ENCODE assay signal across 8 cellular contexts in the genomic region with DNA sequence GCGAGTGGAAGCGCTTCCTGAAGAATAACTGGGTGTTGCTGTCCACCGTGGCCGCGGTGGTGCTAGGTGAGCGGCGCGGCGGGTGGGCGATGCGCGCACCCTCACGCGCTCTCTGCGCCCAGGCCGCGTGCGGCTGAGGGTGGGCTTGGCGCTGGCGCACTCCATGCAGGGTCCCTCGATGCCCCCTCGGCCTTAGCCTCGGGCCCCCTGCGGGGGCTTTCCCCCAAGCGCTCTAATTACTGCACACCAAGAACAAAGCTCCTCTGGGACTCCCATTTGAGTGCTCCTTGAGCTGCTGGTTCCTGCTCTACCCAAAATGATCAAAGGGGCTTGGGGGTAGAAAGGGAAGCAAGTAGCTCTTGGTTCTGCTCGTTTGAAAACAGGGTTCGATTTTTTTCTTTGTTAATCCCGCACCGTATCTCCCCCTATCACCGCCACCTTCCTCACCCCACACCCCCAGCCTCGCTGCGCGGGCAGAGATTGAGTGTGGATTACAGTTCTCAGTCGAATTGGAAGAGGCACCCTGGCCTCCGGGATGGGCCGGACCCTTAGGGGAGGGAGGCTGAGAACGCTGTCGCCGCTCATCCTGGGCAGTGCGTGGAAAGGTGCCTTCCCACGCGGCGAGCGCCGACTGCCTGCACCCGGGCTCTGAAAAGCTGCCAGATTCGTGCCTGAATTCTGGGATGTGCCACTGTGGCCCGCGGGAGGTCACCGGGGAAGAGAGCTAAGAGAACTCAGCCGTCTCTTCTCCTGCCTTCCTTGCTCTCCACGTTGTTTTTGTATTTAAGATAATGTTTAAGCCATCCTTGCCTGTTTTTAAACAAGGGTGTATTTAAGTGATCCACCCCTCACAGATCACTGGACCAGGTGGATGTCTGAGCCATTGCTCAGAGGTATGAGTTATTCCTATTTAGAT. TPM values are rescaled to one million over a fixed set of nuclear protein-coding genes. Genes with fewer than 3 reads are reported as not detected.
DNase-seq lines count a peak whose midpoint lies in the region; ATAC-seq and TF ChIP-seq lines count a peak whose summit lies in the region.

No MANE protein-coding gene starts in this region.

- peak overlapping the region; percentile 55 for H3K9ac ChIP-seq in SK-N-SH
- no peak overlapping the region for H3K9ac ChIP-seq in rectal smooth muscle tissue (ENCODE audit: low read length)

- TF ChIP-seq CTCF in SK-N-SH (IDR thresholded peaks at IDR 0.05) = no peak

- H3K27me3 ChIP-seq in SK-N-SH (ENCODE audit: insufficient read depth) (no peaks in the 10 kb centered on the region), rectal smooth muscle tissue (ENCODE audit: control insufficient read depth, insufficient read depth, low read length) (no peaks in the 10 kb centered on the region)

- no peaks in the 10 kb centered on the region for H3K36me3 Mint-ChIP-seq in activated CD4-positive, alpha-beta memory T cell treated with anti-CD3 and anti-CD28 coated beads for 36 hours

- no peak for TF ChIP-seq RAD21 in SK-N-SH (IDR thresholded peaks at IDR 0.05; ENCODE audit: low read length)

- POLR2A ChIA-PET in SK-N-SH (lab: Yijun Ruan, JAX) = interaction anchor here (1.0 kb wide), 1 partner anchor 11 kb away, joined by 3 read pairs; no protein-coding TSS in a partner anchor
- POLR2A ChIA-PET in activated CD4-positive, alpha-beta memory T cell treated with anti-CD3 and anti-CD28 coated beads for 36 hours (lab: Charles Lee) = no interaction called here

- H3K27ac Mint-ChIP-seq in activated CD4-positive, alpha-beta memory T cell treated with anti-CD3 and anti-CD28 coated beads for 36 hours = no peak overlapping the region

- WGBS in SK-N-SH (ENCODE audit: low lambda C conversion rate) = 7% methylated on average over 29 of the region's 52 CpGs

- peak overlapping the region; percentile 60 to 72 for H3K4me3 ChIP-seq in SK-N-SH (ENCODE audit: low read depth in 2 of 2, low read length in 1 of 2)
- peak overlapping the region; percentile 72 for H3K4me3 ChIP-seq in rectal smooth muscle tissue (ENCODE audit: low read length)

- peak overlapping the region; percentile 71 for H3K4me3 Mint-ChIP-seq in activated CD4-positive, alpha-beta memory T cell treated with anti-CD3 and anti-CD28 coated beads for 36 hours

- H3K4me1 Mint-ChIP-seq in activated CD4-positive, alpha-beta memory T cell treated with anti-CD3 and anti-CD28 coated beads for 36 hours (ENCODE audit: low read depth) = peaks cover 22% of the 10 kb centered on the region

- ATAC-seq in SK-N-SH treated with all-trans-retinoic acid at 6 μM for 48 hours (no peak; the same call in 2 of the 3 replicates), HG02798 (IDR thresholded peaks at IDR 0.05; ENCODE audit: poor library complexity, unreplicated experiment) (peak; percentile 15), Right ventricle myocardium superior (ENCODE audit: poor library complexity) (no peak), GM21390 (IDR thresholded peaks at IDR 0.05; ENCODE audit: unreplicated experiment) (no peak)

- peaks cover 0 to 8% of the 10 kb centered on the region in 2 experiments; a peak in 1 of 4 replicates for H3K4me1 ChIP-seq in SK-N-SH (ENCODE audit: control insufficient read depth in 1 of 2, insufficient read depth in 2 of 2, low read depth in 1 of 2, low read length in 1 of 2)
- H3K4me1 ChIP-seq in rectal smooth muscle tissue (ENCODE audit: control insufficient read depth, insufficient read depth, low read length) = no peaks in the 10 kb centered on the region

- H3K4me2 ChIP-seq in SK-N-SH = peak overlapping the region; percentile 84

- no peaks in the 10 kb centered on the region for H3K9me2 ChIP-seq in SK-N-SH

- intact Hi-C loops in activated CD4-positive, alpha-beta memory T cell treated with anti-CD3 and anti-CD28 coated beads for 36 hours (cut with micrococcal nuclease) = no loop called here
- intact Hi-C loops in Right ventricle myocardium superior (cut with DNase I) = no loop called here

- H3K9me3 Mint-ChIP-seq in activated CD4-positive, alpha-beta memory T cell treated with anti-CD3 and anti-CD28 coated beads for 36 hours = no peaks in the 10 kb centered on the region

- TF ChIP-seq EP300 in SK-N-SH (IDR thresholded peaks at IDR 0.05; ENCODE audit: borderline replicate concordance in 1 of 2, low read depth in 1 of 2, low read length in 1 of 2) = no peak

- CTCF ChIA-PET in SK-N-SH (lab: Yijun Ruan, JAX) = interaction anchor here (0.6 to 1.6 kb wide), 4 partner anchors 18 to 114 kb away, joined by 3 to 4 read pairs (median 4); no protein-coding TSS in a partner anchor
- CTCF ChIA-PET in activated CD4-positive, alpha-beta memory T cell treated with anti-CD3 and anti-CD28 coated beads for 36 hours (lab: Charles Lee) = no interaction called here

- H3K9me3 ChIP-seq in SK-N-SH = no peaks in the 10 kb centered on the region

- H3K27ac ChIP-seq in SK-N-SH (ENCODE audit: low read depth in 2 of 2, low read length in 1 of 2) (no peak overlapping the region), rectal smooth muscle tissue (ENCODE audit: low read depth, low read length) (peak overlapping the region; percentile 74)

- peak; percentile 58 for DNase-seq in SK-N-SH
- DNase-seq in activated CD4-positive, alpha-beta memory T cell treated with anti-CD3 and anti-CD28 coated beads for 36 hours = no peak
- peak; percentile 46 for DNase-seq in Right ventricle myocardium superior
- DNase-seq in NCI-H82 treated with DMSO at 0.1 percent for 48 hours (lab: John Stamatoyannopoulos, UW; ENCODE audit: unreplicated experiment) = no peak

- no peaks in the 10 kb centered on the region for H4K20me1 ChIP-seq in SK-N-SH (ENCODE audit: insufficient read depth)

- peak overlapping the region; percentile 88 for H2AFZ ChIP-seq in SK-N-SH (ENCODE audit: low read depth)

- no peaks in the 10 kb centered on the region for H3K79me2 ChIP-seq in SK-N-SH (ENCODE audit: insufficient read depth)

- peaks cover 28% of the 10 kb centered on the region for H3K27me3 Mint-ChIP-seq in activated CD4-positive, alpha-beta memory T cell treated with anti-CD3 and anti-CD28 coated beads for 36 hours

- no peaks in the 10 kb centered on the region for H3K36me3 ChIP-seq in SK-N-SH (replicated peaks in 1 of 2; ENCODE audit: control insufficient read depth in 1 of 2, insufficient read depth in 2 of 2, low read length in 1 of 2)
- no peaks in the 10 kb centered on the region for H3K36me3 ChIP-seq in rectal smooth muscle tissue (ENCODE audit: control insufficient read depth, insufficient read depth, low read length)

- H3F3A ChIP-seq in SK-N-SH (replicated peaks; ENCODE audit: insufficient read depth) = peaks cover 3% of the 10 kb centered on the region

TF ChIP-seq in SK-N-SH, 30 proteins besides CTCF, POLR2A, EP300 and RAD21:
- no peak for TF ChIP-seq MAX (IDR thresholded peaks at IDR 0.05; ENCODE audit: low read depth)

TF ChIP-seq in SK-N-SH treated with all-trans-retinoic acid at 6 μM for 48 hours, 23 proteins besides CTCF, POLR2A, EP300 and RAD21:
- no peak for TF ChIP-seq OSR1 (CRISPR knock-in tag; IDR thresholded peaks at IDR 0.05)
- no peak for TF ChIP-seq ZFP30 (CRISPR knock-in tag; IDR thresholded peaks at IDR 0.05)
- no peak for TF ChIP-seq GLIS3 (CRISPR knock-in tag; IDR thresholded peaks at IDR 0.05)
- no peak for TF ChIP-seq TCF4 (CRISPR knock-in tag; IDR thresholded peaks at IDR 0.05; ENCODE audit: borderline replicate concordance)
- no peak for TF ChIP-seq PPARA (CRISPR knock-in tag; IDR thresholded peaks at IDR 0.05; ENCODE audit: borderline replicate concordance)
- TF ChIP-seq ZC3H10 (CRISPR knock-in tag; IDR thresholded peaks at IDR 0.05) = no peak
TF ChIP-seq in SK-N-SH treated with all-trans-retinoic acid at 6 μM for 48 hours: peak in this region for 0.

RNA-seq across cellular contexts. Expression of gene SLC1A1, which starts 0.7 kb away (rescaled TPM):
- 0.23 and 0.34 TPM in 2 replicates for polyA plus RNA-seq in SK-N-SH (2012; rRNA removed)
- polyA plus RNA-seq in SK-N-SH (2012; cell fraction: cytosol; rRNA removed) = 0.19 and 0.28 TPM in 2 replicates
- polyA plus RNA-seq in SK-N-SH (2012; cell fraction: nucleus; rRNA removed) = 0.25 and 0.46 TPM in 2 replicates
- total RNA-seq in activated CD4-positive, alpha-beta memory T cell treated with anti-CD3 and anti-CD28 coated beads for 36 hours = not detected
- 2.5 TPM for total RNA-seq in Right ventricle myocardium superior

Comparison
In these comparisons a context has a peak if more than half of its experiments do, and no peak if none do; other contexts are left out.
1. DNase-seq: peak in SK-N-SH (single experiment) and Right ventricle myocardium superior (single experiment); none in activated CD4-positive, alpha-beta memory T cell treated with anti-CD3 and anti-CD28 coated beads for 36 hours (single experiment) and NCI-H82 treated with DMSO at 0.1 percent for 48 hours (single experiment).